In genomic region chr1:248871837-248872401, GRCh38 we compare ENCODE assay signal across 9 cellular contexts. TPM values are rescaled to one million over a fixed set of nuclear protein-coding genes. Genes with fewer than 3 reads are reported as not detected.
DNase-seq lines count a peak whose midpoint lies in the region; ATAC-seq and TF ChIP-seq lines count a peak whose summit lies in the region.
"Had no signal": no experiment of that assay in that cellular context is flagged by ENCODE, and none has a peak within 500 bp of the region (broad histone marks: within the 10 kb centered on the region; RNA-seq: fewer than 3 reads in every experiment).

No MANE protein-coding gene starts in this region.

- CTCF ChIA-PET in activated naive CD4-positive, alpha-beta T cell treated with anti-CD3 and anti-CD28 coated beads, Interleukin-2, amount 10 ng/mL, durations not matched to agents 7 days and 5 days (lab: Charles Lee), result interaction anchor here (1.3 kb wide), 1 partner anchor 9 kb away, joined by 3 read pairs; no protein-coding TSS in a partner anchor

- H3K36me3 ChIP-seq in RWPE2 (ENCODE audit: low read depth), result no peaks in the 10 kb centered on the region
- H3K36me3 ChIP-seq in tibial artery, result no peaks in the 10 kb centered on the region

- no peak for ATAC-seq in RWPE2 (ENCODE audit: low read depth)
- no peak for ATAC-seq in GM19023 (IDR thresholded peaks at IDR 0.05; ENCODE audit: unreplicated experiment)

- no peaks in the 10 kb centered on the region for H3K4me1 ChIP-seq in RWPE2 (ENCODE audit: insufficient read depth, poor library complexity, severe bottlenecking)
- H3K4me1 ChIP-seq in tibial artery, result peaks cover 0 to 8% (median 0%) of the 10 kb centered on the region in 4 donors

- H3K27ac Mint-ChIP-seq in activated naive CD4-positive, alpha-beta T cell treated with anti-CD3 and anti-CD28 coated beads, Interleukin-2, amount 10 ng/mL, durations not matched to agents 7 days and 5 days, result no peak overlapping the region
- no peak overlapping the region for H3K27ac Mint-ChIP-seq in glutamatergic neuron (ENCODE audit: unreplicated experiment)

- H3K4me3 ChIP-seq in RWPE2 (ENCODE audit: severe bottlenecking) (peak overlapping the region; percentile 68), tibial artery (peak overlapping the region; percentile 60 to 63)

- H3K9me3 Mint-ChIP-seq in activated naive CD4-positive, alpha-beta T cell treated with anti-CD3 and anti-CD28 coated beads, Interleukin-2, amount 10 ng/mL, durations not matched to agents 7 days and 5 days, result peaks cover 1% of the 10 kb centered on the region
- peaks cover 22% of the 10 kb centered on the region for H3K9me3 Mint-ChIP-seq in glutamatergic neuron (ENCODE audit: unreplicated experiment)

- H3K4me1 Mint-ChIP-seq in activated naive CD4-positive, alpha-beta T cell treated with anti-CD3 and anti-CD28 coated beads, Interleukin-2, amount 10 ng/mL, durations not matched to agents 7 days and 5 days, result peaks cover 25% of the 10 kb centered on the region
- H3K4me1 Mint-ChIP-seq in glutamatergic neuron (ENCODE audit: low read depth, unreplicated experiment), result no peaks in the 10 kb centered on the region

- H3K36me3 Mint-ChIP-seq in activated naive CD4-positive, alpha-beta T cell treated with anti-CD3 and anti-CD28 coated beads, Interleukin-2, amount 10 ng/mL, durations not matched to agents 7 days and 5 days, result peaks cover 9% of the 10 kb centered on the region
- no peaks in the 10 kb centered on the region for H3K36me3 Mint-ChIP-seq in glutamatergic neuron (ENCODE audit: unreplicated experiment)

- peak overlapping the region; percentile 33 for H3K4me3 Mint-ChIP-seq in activated naive CD4-positive, alpha-beta T cell treated with anti-CD3 and anti-CD28 coated beads, Interleukin-2, amount 10 ng/mL, durations not matched to agents 7 days and 5 days
- peak overlapping the region; percentile 58 for H3K4me3 Mint-ChIP-seq in glutamatergic neuron (ENCODE audit: unreplicated experiment)

- H3K27me3 Mint-ChIP-seq in activated naive CD4-positive, alpha-beta T cell treated with anti-CD3 and anti-CD28 coated beads, Interleukin-2, amount 10 ng/mL, durations not matched to agents 7 days and 5 days, result peaks cover 13% of the 10 kb centered on the region
- H3K27me3 Mint-ChIP-seq in glutamatergic neuron (ENCODE audit: unreplicated experiment), result peaks cover 24% of the 10 kb centered on the region

- H3K27ac ChIP-seq in RWPE2 (ENCODE audit: poor library complexity, severe bottlenecking) (peak overlapping the region; percentile 58), tibial artery (peak overlapping the region; percentile 92 to 94)

- H3K27me3 ChIP-seq in RWPE2 (ENCODE audit: insufficient read depth, poor library complexity, severe bottlenecking) (no peaks in the 10 kb centered on the region), tibial artery (no peaks in the 10 kb centered on the region)

- TF ChIP-seq CTCF in RWPE2 (IDR thresholded peaks at IDR 0.05; ENCODE audit: poor library complexity, severe bottlenecking), result no peak
- TF ChIP-seq CTCF in glutamatergic neuron (IDR thresholded peaks at IDR 0.05; ENCODE audit: partially characterized antibody, unreplicated experiment), result no peak
- TF ChIP-seq CTCF in tibial artery (IDR thresholded peaks at IDR 0.05), result no peak

- DNase-seq in activated naive CD4-positive, alpha-beta T cell treated with anti-CD3 and anti-CD28 coated beads, Interleukin-2, amount 10 ng/mL, durations not matched to agents 7 days and 5 days, result no peak
- no peak for DNase-seq in activated naive CD4-positive, alpha-beta T cell (lab: John Stamatoyannopoulos, UW)
- DNase-seq in RWPE2 (ENCODE audit: low spot score) (no peak), glutamatergic neuron (no peak), tibial artery (no peak), A172 (ENCODE audit: low spot score) (no peak), DMS79 (lab: John Stamatoyannopoulos, UW) (no peak)
- DNase-seq: NCI-H1092 treated with DMSO at 0.1 percent for 48 hours had no signal

- intact Hi-C loops in tibial artery (cut with DNase I; ENCODE audit: low total_unique reads), result no loop called here

- H3K9me3 ChIP-seq in RWPE2 (ENCODE audit: severe bottlenecking) (no peaks in the 10 kb centered on the region), tibial artery (no peaks in the 10 kb centered on the region)

RNA-seq across cellular contexts. Expression of gene ZNF692, which starts 13.0 kb away (rescaled TPM):
- total RNA-seq in glutamatergic neuron (ENCODE audit: unreplicated experiment), result 60.2 TPM
- total RNA-seq in A172 (2014; rRNA removed; shearing (Covaris generic)), result 15.0 and 26.1 TPM in 2 replicates

RNA-seq across cellular contexts. Expression of gene ZNF672, which starts 33.9 kb away (rescaled TPM):
- total RNA-seq in glutamatergic neuron (ENCODE audit: unreplicated experiment), result 30.5 TPM
- total RNA-seq in A172 (2014; rRNA removed; shearing (Covaris generic)), result 27.4 and 28.3 TPM in 2 replicates

RNA-seq across cellular contexts. Expression of gene PGBD2, which starts 34.1 kb away (rescaled TPM):
- total RNA-seq in glutamatergic neuron (ENCODE audit: unreplicated experiment), result 11.5 TPM
- 8.0 and 8.6 TPM in 2 replicates for total RNA-seq in A172 (2014; rRNA removed; shearing (Covaris generic))

RNA-seq across cellular contexts. Expression of gene SH3BP5L, which starts 46.2 kb away (rescaled TPM):
- total RNA-seq in glutamatergic neuron (ENCODE audit: unreplicated experiment), result 74.0 TPM
- total RNA-seq in A172 (2014; rRNA removed; shearing (Covaris generic)), result 41.0 and 47.1 TPM in 2 replicates
